Comparison of ENCODE assay signal across 19 cellular contexts in the genomic region with DNA sequence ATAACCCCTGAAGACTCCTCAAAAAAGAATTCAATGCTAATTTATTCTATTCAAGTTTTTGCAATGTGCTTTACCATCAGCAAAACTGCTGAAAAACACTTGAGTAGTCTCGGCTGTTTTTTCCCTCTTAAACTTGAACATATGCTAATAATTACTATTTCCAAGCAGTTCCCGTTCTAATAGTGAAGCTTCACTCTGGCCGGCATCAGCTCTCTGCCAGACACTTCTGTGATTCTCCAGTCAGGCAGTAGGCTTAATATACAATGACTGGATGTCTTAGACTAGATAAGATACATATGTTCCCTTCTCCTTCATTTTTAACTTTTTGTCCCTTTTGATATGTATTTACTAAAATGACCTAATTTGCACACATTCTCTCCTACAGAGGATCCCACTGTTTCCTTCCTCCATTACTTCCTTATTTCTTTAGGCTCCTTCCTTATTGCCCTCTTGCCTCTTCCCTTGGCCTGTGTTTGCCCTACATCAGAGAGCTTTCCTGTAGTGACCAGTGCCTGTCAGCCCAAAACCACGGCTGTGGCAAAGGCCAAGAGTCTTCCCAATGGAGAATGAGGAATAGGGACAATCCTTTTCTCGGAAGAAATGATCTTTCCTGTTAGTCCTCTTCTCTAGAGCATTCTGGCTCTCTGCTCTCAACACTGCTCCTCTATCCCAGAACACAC. TPM values are rescaled to one million over a fixed set of nuclear protein-coding genes. Genes with fewer than 3 reads are reported as not detected.
"Had no signal": no experiment of that assay in that cellular context is flagged by ENCODE, and none has a peak within 500 bp of the region (broad histone marks: within the 10 kb centered on the region; RNA-seq: fewer than 3 reads in every experiment).

No MANE protein-coding gene starts in this region.

- ATAC-seq: activated CD4-positive, alpha-beta T cell treated with anti-CD3 and anti-CD28 coated beads for 36 hours; body of pancreas; psoas muscle; right cardiac atrium; WTC11 had no signal

- H3K4me1 ChIP-seq: body of pancreas, left ventricle myocardium inferior, psoas muscle, suprapubic skin had no signal

- DNase-seq: activated CD4-positive, alpha-beta T cell treated with anti-CD3 and anti-CD28 coated beads for 36 hours; activated CD4-positive, alpha-beta T cell treated with anti-CD3 and anti-CD28 coated beads, Interleukin-2, amount 50 U/mL, for 48 hours; endodermal cell; head of caudate nucleus; left ventricle myocardium inferior; mammary epithelial cell; naive B cell; psoas muscle; right cardiac atrium; stimulated activated CD4-positive, alpha-beta T cell treated with anti-CD3 and anti-CD28 coated beads, Interleukin-2, amount 100 ng/mL, for 24 hours; trophoblast cell had no signal

- H3K27ac ChIP-seq: body of pancreas, left ventricle myocardium inferior, psoas muscle, suprapubic skin had no signal

- H3K4me3 ChIP-seq: body of pancreas, left ventricle myocardium inferior, psoas muscle, suprapubic skin had no signal

- H3K27me3 ChIP-seq: body of pancreas, suprapubic skin had no signal

- H3K36me3 ChIP-seq: left ventricle myocardium inferior, suprapubic skin had no signal

- H3K9me3 ChIP-seq: body of pancreas, left ventricle myocardium inferior, psoas muscle, suprapubic skin had no signal

RNA-seq across cellular contexts. Expression of gene HEPACAM2, which starts 23.5 kb away (rescaled TPM):
- total RNA-seq: activated CD4-positive, alpha-beta T cell treated with anti-CD3 and anti-CD28 coated beads for 36 hours; cardiac septum; endodermal cell; epithelial cell of proximal tubule; left ventricle myocardium inferior; neural crest cell; psoas muscle; right cardiac atrium; skeletal muscle tissue; T-helper 2 cell treated with Interferon-gamma antibody and Interleukin-4, amounts not matched to agents 100 ng/mL and 5 ng/mL, for 36 hours; WTC11 had no signal
- polyA plus RNA-seq: mammary epithelial cell, right cardiac atrium had no signal

RNA-seq across cellular contexts. Expression of gene SAMD9L, which starts 54.5 kb away (rescaled TPM):
- total RNA-seq: endodermal cell, neural crest cell had no signal
